12 cellular contexts compared by ENCODE assay signal in the genomic region with DNA sequence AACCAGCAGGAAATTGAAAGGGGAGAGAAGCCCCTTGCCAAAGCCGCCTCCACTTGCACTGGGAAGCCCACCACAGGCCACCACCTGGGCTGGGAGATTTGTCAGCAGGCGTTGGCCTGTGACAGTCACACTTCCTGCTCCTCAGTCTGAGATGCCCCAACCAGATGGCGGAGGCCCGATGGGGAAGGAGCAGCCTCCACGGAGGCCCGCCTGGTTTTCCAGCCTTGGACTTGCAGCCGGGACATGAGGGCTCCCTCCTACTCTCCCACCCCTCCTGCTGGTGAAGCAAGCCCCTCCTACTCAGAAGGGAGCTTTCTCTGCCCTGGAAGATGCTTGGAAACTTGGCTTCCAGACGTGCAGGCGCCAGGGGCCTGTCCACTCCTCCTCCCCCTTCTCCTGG.
DNase-seq lines count a peak whose midpoint lies in the region; ATAC-seq and TF ChIP-seq lines count a peak whose summit lies in the region.
"Had no signal": no experiment of that assay in that cellular context is flagged by ENCODE, and none has a peak within 500 bp of the region (broad histone marks: within the 10 kb centered on the region; RNA-seq: fewer than 3 reads in every experiment).

No MANE protein-coding gene starts in this region.

- intact Hi-C loops in PC-9 (cut with micrococcal nuclease; ENCODE audit: unreplicated experiment) = no loop called here

- H3F3A ChIP-seq in PC-9 (ENCODE audit: insufficient read depth, low read depth) = peaks cover 30% of the 10 kb centered on the region

- no peak for TF ChIP-seq POLR2A in Peyer's patch (IDR thresholded peaks at IDR 0.05)

- H2AFZ ChIP-seq in DND-41 (ENCODE audit: low read depth, low read length) (no peak overlapping the region), PC-9 (no peak overlapping the region)

- peak; percentile 45 for DNase-seq in DND-41
- no peak for DNase-seq in PC-9
- DNase-seq in left kidney (ENCODE audit: low read depth, low spot score) = peak; percentile 26
- no peak for DNase-seq in stimulated activated naive CD8-positive, alpha-beta T cell treated with anti-CD3 and anti-CD28 coated beads, Interleukin-15, Interleukin-2, amounts not matched to agents 100 U/mL and 50 U/mL, for 24 hours
- no peak for DNase-seq in Peyer's patch
- DNase-seq in CD1c-positive myeloid dendritic cell (ENCODE audit: extremely low spot score) = no peak
- DNase-seq: BE2C; CD4-positive, CD25-positive, alpha-beta regulatory T cell; DMS53; GOT3; H9 had no signal

- H3K27ac ChIP-seq in DND-41 (ENCODE audit: low read length) (peak overlapping the region; percentile 47; the same call in 1 of the 2 replicates), PC-9 (peak overlapping the region; percentile 95; the same call in 1 of the 2 replicates), Peyer's patch (no peak overlapping the region)
- H3K27ac ChIP-seq: A549 had no signal

- H3K4me3 ChIP-seq in DND-41 (ENCODE audit: low read depth in 1 of 2, low read length in 2 of 2) (no peak overlapping the region), PC-9 (no peak overlapping the region), Peyer's patch (no peak overlapping the region)
- H3K4me3 ChIP-seq: A549 had no signal

- H3K4me2 ChIP-seq in DND-41 (ENCODE audit: insufficient read depth, low read length) (no peak overlapping the region), PC-9 (no peak overlapping the region)
- H3K4me2 ChIP-seq: A549 had no signal

- no peak for TF ChIP-seq CTCF in DND-41 (IDR thresholded peaks at IDR 0.05; ENCODE audit: borderline replicate concordance, extremely low read depth, low read length, poor library complexity, severe bottlenecking)
- TF ChIP-seq CTCF in PC-9 (conservative IDR thresholded peaks at IDR 0.05) = no peak
- no peak for TF ChIP-seq CTCF in Peyer's patch (IDR thresholded peaks at IDR 0.05)

- POLR2A ChIA-PET in PC-9 (lab: Charles Lee; ENCODE audit: unreplicated experiment) = interaction anchor here (0.6 kb wide), 1 partner anchor 852 kb away, joined by 5 read pairs; no protein-coding TSS in a partner anchor

- CTCF ChIA-PET in PC-9 (lab: Charles Lee) = interaction anchor here (0.8 kb wide), 1 partner anchor 345 kb away, joined by 3 read pairs; no protein-coding TSS in a partner anchor

- peak; percentile 68 for ATAC-seq in DND-41 (ENCODE audit: insufficient read depth, low read depth)
- ATAC-seq in stimulated activated naive CD8-positive, alpha-beta T cell treated with anti-CD3 and anti-CD28 coated beads, Interleukin-15, Interleukin-2, amounts not matched to agents 100 U/mL and 50 U/mL, for 24 hours = no peak
- ATAC-seq: A549 had no signal

- H3K4me1 ChIP-seq in DND-41 (ENCODE audit: insufficient read depth, low read length) (peaks cover 28% of the 10 kb centered on the region), PC-9 (replicated peaks; ENCODE audit: insufficient read depth) (peaks cover 42% of the 10 kb centered on the region), Peyer's patch (peaks cover 0 to 5% (median 0%) of the 10 kb centered on the region in 4 donors)

- H3K27me3 ChIP-seq in DND-41 (ENCODE audit: insufficient read depth, low read length, poor library complexity) (no peaks in the 10 kb centered on the region), PC-9 (ENCODE audit: insufficient read depth, low read depth) (no peaks in the 10 kb centered on the region), Peyer's patch (no peaks in the 10 kb centered on the region)
- H3K27me3 ChIP-seq: BE2C had no signal

- H4K20me1 ChIP-seq in DND-41 (ENCODE audit: insufficient read depth, low read length) (no peaks in the 10 kb centered on the region), PC-9 (ENCODE audit: insufficient read depth) (no peaks in the 10 kb centered on the region)

- H3K79me2 ChIP-seq in DND-41 (ENCODE audit: insufficient read depth, low read length) (no peaks in the 10 kb centered on the region), PC-9 (ENCODE audit: low read depth) (no peaks in the 10 kb centered on the region)

- H3K9me2 ChIP-seq in PC-9 (ENCODE audit: insufficient read depth) = no peaks in the 10 kb centered on the region

- H3K9ac ChIP-seq in DND-41 (ENCODE audit: low read depth, low read length) = no peak overlapping the region

- BruUV-seq in PC-9 (replicated peaks; lab: Mats Ljungman, UMichigan) = no TSS peak

- H3K9me3 ChIP-seq in DND-41 (ENCODE audit: insufficient read depth, low read length, severe bottlenecking) (no peaks in the 10 kb centered on the region), PC-9 (ENCODE audit: insufficient read depth, low read depth) (no peaks in the 10 kb centered on the region), Peyer's patch (no peaks in the 10 kb centered on the region)
- H3K9me3 ChIP-seq: A549, BE2C had no signal

- H3K36me3 ChIP-seq in DND-41 (ENCODE audit: insufficient read depth, low read length) = no peaks in the 10 kb centered on the region
- H3K36me3 ChIP-seq in PC-9 (ENCODE audit: low read depth) = no peaks in the 10 kb centered on the region
- H3K36me3 ChIP-seq in Peyer's patch = no peaks in the 10 kb centered on the region
- H3K36me3 ChIP-seq: BE2C had no signal

Comparison
In these comparisons a context has a peak if more than half of its experiments do, and no peak if none do; other contexts are left out.
1. DNase-seq: peak in DND-41 (single experiment) and left kidney (single experiment); none in PC-9 (0 of 2), stimulated activated naive CD8-positive, alpha-beta T cell treated with anti-CD3 and anti-CD28 coated beads, Interleukin-15, Interleukin-2, amounts not matched to agents 100 U/mL and 50 U/mL, for 24 hours (single experiment), Peyer's patch (0 of 3) and CD1c-positive myeloid dendritic cell (single experiment).
2. H3K27ac ChIP-seq: peak in DND-41 (single experiment) and PC-9 (single experiment); none in Peyer's patch (0 of 4).